ENCODE assay signal across 30 cellular contexts in genomic region chr12:113370923-113371682, GRCh38. TPM values are rescaled to one million over a fixed set of nuclear protein-coding genes. Genes with fewer than 3 reads are reported as not detected.
"Had no signal": no experiment of that assay in that cellular context is flagged by ENCODE, and none has a peak within 500 bp of the region (broad histone marks: within the 10 kb centered on the region; RNA-seq: fewer than 3 reads in every experiment).

No MANE protein-coding gene starts in this region.

- H3K27me3 ChIP-seq: cardiac muscle cell, gastrocnemius medialis, suprapubic skin, tibial nerve had no signal

- H3K27me3 Mint-ChIP-seq: activated naive CD8-positive, alpha-beta T cell; effector memory CD8-positive, alpha-beta T cell; naive thymus-derived CD8-positive, alpha-beta T cell; T-cell had no signal

- H3K9me3 Mint-ChIP-seq: effector memory CD8-positive, alpha-beta T cell; mesothelial cell of epicardium; naive thymus-derived CD8-positive, alpha-beta T cell; neural crest cell; T-cell had no signal

- H3K4me1 ChIP-seq: suprapubic skin had no signal

- FAIRE-seq: islet of Langerhans, TTC549 had no signal

- H3K9me3 ChIP-seq: gastrocnemius medialis, suprapubic skin, tibial nerve had no signal

- H3K27ac Mint-ChIP-seq: activated naive CD8-positive, alpha-beta T cell; effector memory CD8-positive, alpha-beta T cell; mesothelial cell of epicardium; T-cell had no signal

- DNase-seq: activated CD4-positive, alpha-beta T cell treated with anti-CD3 and anti-CD28 coated beads for 4 hours; activated CD4-positive, alpha-beta T cell treated with anti-CD3 and anti-CD28 coated beads, Interleukin-2, amount 50 U/mL, for 4 hours; activated CD8-positive, alpha-beta memory T cell treated with anti-CD3 and anti-CD28 coated beads for 24 hours; activated effector memory CD4-positive, alpha-beta T cell treated with Interleukin-2 at 50 U/mL for 16 hours; activated naive CD4-positive, alpha-beta T cell treated with Interleukin-2 at 50 U/mL for 16 hours; anterior cingulate cortex; cerebellar nuclear complex; effector memory CD8-positive, alpha-beta T cell; erythroblast; gastrocnemius medialis; glutamatergic neuron; left ventricle myocardium superior; mammary epithelial cell; stimulated activated CD4-positive, alpha-beta T cell treated with anti-CD3 and anti-CD28 coated beads, Interleukin-4, amount 100 ng/mL, for 24 hours; stimulated activated naive CD4-positive, alpha-beta T cell; T-cell; T-helper 9 cell had no signal

- H3K27ac ChIP-seq: cardiac muscle cell, coronary artery, gastrocnemius medialis, skin epidermis, suprapubic skin, VCaP had no signal

- ATAC-seq: effector memory CD8-positive, alpha-beta T cell; gastrocnemius medialis; left ventricle myocardium superior; naive thymus-derived CD8-positive, alpha-beta T cell; sciatic nerve; T-cell had no signal

- H3K4me3 ChIP-seq: cardiac muscle cell, coronary artery, gastrocnemius medialis, skin epidermis, suprapubic skin, tibial nerve had no signal

- H3K4me3 Mint-ChIP-seq: activated naive CD8-positive, alpha-beta T cell; effector memory CD8-positive, alpha-beta T cell; mesothelial cell of epicardium; naive thymus-derived CD8-positive, alpha-beta T cell; neural crest cell; T-cell had no signal

- H3K4me1 Mint-ChIP-seq: mesothelial cell of epicardium, neural crest cell had no signal

RNA-seq across cellular contexts. Expression of gene SDS, which starts 32.6 kb away (rescaled TPM):
- total RNA-seq: cardiac muscle cell; left ventricle myocardium superior; mammary epithelial cell; mesothelial cell of epicardium; naive thymus-derived CD8-positive, alpha-beta T cell; neural crest cell had no signal
- polyA plus RNA-seq: cardiac muscle cell; mammary epithelial cell; naive thymus-derived CD8-positive, alpha-beta T cell had no signal

RNA-seq across cellular contexts. Expression of gene SDSL, which starts 51.1 kb away (rescaled TPM):
- total RNA-seq: naive thymus-derived CD8-positive, alpha-beta T cell had no signal
- polyA plus RNA-seq: naive thymus-derived CD8-positive, alpha-beta T cell had no signal
